Comparison of ENCODE assay signal across 1 cellular context in the genomic region with DNA sequence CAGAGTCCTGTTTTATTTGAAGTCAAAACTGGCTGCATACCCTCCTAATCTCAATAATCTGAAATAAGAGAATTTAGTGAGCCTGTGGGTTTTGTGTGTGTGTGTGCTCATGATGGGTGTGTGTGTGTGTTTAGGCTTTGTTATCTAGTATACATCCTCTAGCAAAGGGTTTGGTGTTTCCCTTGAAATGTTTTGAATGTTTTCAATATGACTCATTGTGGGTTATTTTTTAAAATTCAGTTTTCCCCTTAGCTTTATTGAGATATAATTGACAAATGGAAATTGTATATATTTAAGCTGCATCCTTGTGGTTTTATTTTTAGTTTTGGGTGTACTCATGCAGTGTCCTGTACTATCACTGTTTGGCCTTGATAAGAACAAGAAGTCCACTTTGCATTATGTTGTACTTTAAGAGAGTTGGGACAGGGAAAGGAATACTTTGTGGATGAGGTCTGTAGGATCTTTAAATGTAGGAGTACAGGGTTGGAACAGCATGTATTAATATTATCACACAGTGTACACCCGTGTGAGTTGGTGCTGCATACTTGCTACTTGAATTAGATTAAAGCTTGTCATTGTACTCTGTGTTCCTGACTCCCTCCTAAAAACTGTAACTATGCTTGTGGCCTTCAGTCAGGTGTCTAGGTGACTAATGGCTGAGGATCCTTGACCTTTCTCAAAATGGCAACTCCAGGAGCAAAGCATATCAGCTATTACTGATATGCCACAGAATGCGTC.
TF ChIP-seq lines count a peak whose summit lies in the region.

No MANE protein-coding gene starts in this region.

TF ChIP-seq in K562, 482 proteins besides CTCF, POLR2A, EP300 and RAD21 (continued from another document and continues in another):
- TF ChIP-seq ATF2 (CRISPR knock-in tag; IDR thresholded peaks at IDR 0.05), result no peak
- TF ChIP-seq ZNF263 (CRISPR knock-in tag; IDR thresholded peaks at IDR 0.05; ENCODE audit: borderline replicate concordance), result no peak
- 0 out of 2 replicates have a peak, but pooled peaks have one; percentile 41 for TF ChIP-seq NCOA6 (IDR thresholded peaks at IDR 0.05)
- TF ChIP-seq SETDB1 (IDR thresholded peaks at IDR 0.05; ENCODE audit: low read length), result no peak
- no peak for TF ChIP-seq TCFL5 (CRISPR knock-in tag; conservative IDR thresholded peaks at IDR 0.05)
- TF ChIP-seq, protein P1, sequence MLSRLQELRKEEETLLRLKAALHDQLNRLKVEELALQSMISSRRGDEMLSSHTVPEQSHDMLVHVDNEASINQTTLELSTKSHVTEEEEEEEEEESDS (CRISPR knock-in tag; IDR thresholded peaks at IDR 0.05), result no peak
- TF ChIP-seq HMGN3 (IDR thresholded peaks at IDR 0.05; ENCODE audit: borderline replicate concordance, extremely low read depth, insufficient read length, low read depth, low read length), result no peak
- no peak for TF ChIP-seq NR2C2 (CRISPR knock-in tag; IDR thresholded peaks at IDR 0.05)
- TF ChIP-seq NR2C2 (tag; IDR thresholded peaks at IDR 0.05), result peak; percentile 42; the same call in 1 of the 2 replicates
- TF ChIP-seq POLR2H (tag; IDR thresholded peaks at IDR 0.05; ENCODE audit: low read depth), result no peak
- no peak for TF ChIP-seq RUNX1 (IDR thresholded peaks at IDR 0.05; ENCODE audit: low read depth)
- peak in 1 of 2 experiments; percentile 41; a peak in 1 of 4 replicates for TF ChIP-seq FOXK2 (conservative IDR thresholded peaks at IDR 0.05 in 1 of 2, IDR thresholded peaks at IDR 0.05 in 1 of 2; ENCODE audit: low read depth in 2 of 2)
- TF ChIP-seq ZNF785 (CRISPR knock-in tag; IDR thresholded peaks at IDR 0.05), result no peak
- no peak for TF ChIP-seq KLF6 (CRISPR knock-in tag; IDR thresholded peaks at IDR 0.05; ENCODE audit: borderline replicate concordance)
- no peak for TF ChIP-seq ZSCAN32 (CRISPR knock-in tag; IDR thresholded peaks at IDR 0.05)
- TF ChIP-seq MYC (IDR thresholded peaks at IDR 0.05; ENCODE audit: low read depth, low read length), result no peak
- no peak for TF ChIP-seq MYC (CRISPR knock-in tag; IDR thresholded peaks at IDR 0.05; ENCODE audit: borderline replicate concordance, low read depth)
- TF ChIP-seq HNRNPL (IDR thresholded peaks at IDR 0.05; ENCODE audit: low read depth, low read length), result no peak
- TF ChIP-seq CHD1 (IDR thresholded peaks at IDR 0.05; ENCODE audit: low read length), result no peak
- TF ChIP-seq CSDE1 (IDR thresholded peaks at IDR 0.05), result no peak
- TF ChIP-seq NR3C1 (CRISPR knock-in tag; IDR thresholded peaks at IDR 0.05), result no peak
- TF ChIP-seq U2AF1 (optimal IDR thresholded peaks at IDR 0.05; ENCODE audit: low read depth, low read length), result no peak
- TF ChIP-seq MAX (CRISPR knock-in tag; IDR thresholded peaks at IDR 0.05), result no peak
- TF ChIP-seq RCOR1 (IDR thresholded peaks at IDR 0.05; ENCODE audit: borderline replicate concordance in 1 of 2, low read depth in 2 of 2, low read length in 2 of 2), result peak in 1 of 2 experiments; percentile 33; a peak in 1 of 4 replicates
- peak; percentile 57 for TF ChIP-seq CBFA2T3 (IDR thresholded peaks at IDR 0.05)
- peak; percentile 88; the same call in 1 of the 2 replicates for TF ChIP-seq LCOR (CRISPR knock-in tag; IDR thresholded peaks at IDR 0.05)
- no peak for TF ChIP-seq ZNF143 (CRISPR knock-in tag; IDR thresholded peaks at IDR 0.05)
- no peak for TF ChIP-seq NEUROD1 (IDR thresholded peaks at IDR 0.05; ENCODE audit: borderline replicate concordance, low read depth, low read length, partially characterized antibody)
- peak; percentile 79 for TF ChIP-seq ATF3 (IDR thresholded peaks at IDR 0.05)
- no peak; the same call in 1 of the 2 replicates for TF ChIP-seq ATF3 (CRISPR knock-in tag; conservative IDR thresholded peaks at IDR 0.05)
- TF ChIP-seq ZNF586 (CRISPR knock-in tag; conservative IDR thresholded peaks at IDR 0.05), result no peak
- TF ChIP-seq BRD9 (IDR thresholded peaks at IDR 0.05; ENCODE audit: low read depth, partially characterized antibody), result no peak
- peak; percentile 64 for TF ChIP-seq TCF3 (CRISPR knock-in tag; IDR thresholded peaks at IDR 0.05)
- TF ChIP-seq RBM14 (IDR thresholded peaks at IDR 0.05; ENCODE audit: borderline replicate concordance, insufficient read depth, low read depth, low read length), result no peak
- TF ChIP-seq CC2D1A (IDR thresholded peaks at IDR 0.05), result peak; percentile 18; the same call in 1 of the 2 replicates
- TF ChIP-seq ZNF12 (CRISPR knock-in tag; IDR thresholded peaks at IDR 0.05), result no peak
- TF ChIP-seq ZNF239 (CRISPR knock-in tag; IDR thresholded peaks at IDR 0.05), result no peak
- no peak for TF ChIP-seq KDM4B (IDR thresholded peaks at IDR 0.05; ENCODE audit: borderline replicate concordance in 2 of 2, low read depth in 1 of 2)
- TF ChIP-seq PTBP1 (IDR thresholded peaks at IDR 0.05; ENCODE audit: low read depth, low read length), result no peak
- TF ChIP-seq HIVEP1 (CRISPR knock-in tag; IDR thresholded peaks at IDR 0.05), result no peak
- no peak for TF ChIP-seq ZNF75A (CRISPR knock-in tag; IDR thresholded peaks at IDR 0.05)
- TF ChIP-seq SOX6 (IDR thresholded peaks at IDR 0.05), result peak; percentile 42
- no peak for TF ChIP-seq AFF4 (CRISPR knock-in tag; IDR thresholded peaks at IDR 0.05)
- TF ChIP-seq, protein P2, sequence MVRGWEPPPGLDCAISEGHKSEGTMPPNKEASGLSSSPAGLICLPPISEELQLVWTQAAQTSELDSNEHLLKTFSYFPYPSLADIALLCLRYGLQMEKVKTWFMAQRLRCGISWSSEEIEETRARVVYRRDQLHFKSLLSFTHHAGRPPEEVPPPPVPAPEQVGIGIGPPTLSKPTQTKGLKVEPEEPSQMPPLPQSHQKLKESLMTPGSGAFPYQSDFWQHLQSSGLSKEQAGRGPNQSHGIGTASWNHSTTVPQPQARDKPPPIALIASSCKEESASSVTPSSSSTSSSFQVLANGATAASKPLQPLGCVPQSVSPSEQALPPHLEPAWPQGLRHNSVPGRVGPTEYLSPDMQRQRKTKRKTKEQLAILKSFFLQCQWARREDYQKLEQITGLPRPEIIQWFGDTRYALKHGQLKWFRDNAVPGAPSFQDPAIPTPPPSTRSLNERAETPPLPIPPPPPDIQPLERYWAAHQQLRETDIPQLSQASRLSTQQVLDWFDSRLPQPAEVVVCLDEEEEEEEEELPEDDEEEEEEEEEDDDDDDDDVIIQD (CRISPR knock-in tag; IDR thresholded peaks at IDR 0.05), result no peak
- TF ChIP-seq, protein P3, sequence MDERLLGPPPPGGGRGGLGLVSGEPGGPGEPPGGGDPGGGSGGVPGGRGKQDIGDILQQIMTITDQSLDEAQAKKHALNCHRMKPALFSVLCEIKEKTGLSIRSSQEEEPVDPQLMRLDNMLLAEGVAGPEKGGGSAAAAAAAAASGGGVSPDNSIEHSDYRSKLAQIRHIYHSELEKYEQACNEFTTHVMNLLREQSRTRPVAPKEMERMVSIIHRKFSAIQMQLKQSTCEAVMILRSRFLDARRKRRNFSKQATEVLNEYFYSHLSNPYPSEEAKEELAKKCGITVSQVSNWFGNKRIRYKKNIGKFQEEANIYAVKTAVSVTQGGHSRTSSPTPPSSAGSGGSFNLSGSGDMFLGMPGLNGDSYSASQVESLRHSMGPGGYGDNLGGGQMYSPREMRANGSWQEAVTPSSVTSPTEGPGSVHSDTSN (CRISPR knock-in tag; IDR thresholded peaks at IDR 0.05; ENCODE audit: low read depth), result no peak
- TF ChIP-seq, protein P3 (tag; conservative IDR thresholded peaks at IDR 0.05; ENCODE audit: low read depth), result peak; percentile 51; the same call in 1 of the 2 replicates
- TF ChIP-seq, protein P4, sequence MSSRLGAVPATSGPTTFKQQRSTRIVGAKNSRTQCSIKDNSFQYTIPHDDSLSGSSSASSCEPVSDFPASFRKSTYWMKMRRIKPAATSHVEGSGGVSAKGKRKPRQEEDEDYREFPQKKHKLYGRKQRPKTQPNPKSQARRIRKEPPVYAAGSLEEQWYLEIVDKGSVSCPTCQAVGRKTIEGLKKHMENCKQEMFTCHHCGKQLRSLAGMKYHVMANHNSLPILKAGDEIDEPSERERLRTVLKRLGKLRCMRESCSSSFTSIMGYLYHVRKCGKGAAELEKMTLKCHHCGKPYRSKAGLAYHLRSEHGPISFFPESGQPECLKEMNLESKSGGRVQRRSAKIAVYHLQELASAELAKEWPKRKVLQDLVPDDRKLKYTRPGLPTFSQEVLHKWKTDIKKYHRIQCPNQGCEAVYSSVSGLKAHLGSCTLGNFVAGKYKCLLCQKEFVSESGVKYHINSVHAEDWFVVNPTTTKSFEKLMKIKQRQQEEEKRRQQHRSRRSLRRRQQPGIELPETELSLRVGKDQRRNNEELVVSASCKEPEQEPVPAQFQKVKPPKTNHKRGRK (tag; IDR thresholded peaks at IDR 0.05), result no peak
- TF ChIP-seq ZNF280A (IDR thresholded peaks at IDR 0.05; ENCODE audit: low read depth, partially characterized antibody), result no peak
- TF ChIP-seq MTA1 (IDR thresholded peaks at IDR 0.05; ENCODE audit: borderline replicate concordance), result 0 out of 2 replicates have a peak, but pooled peaks have one; percentile 47
- TF ChIP-seq FOXM1 (IDR thresholded peaks at IDR 0.05; ENCODE audit: low read depth), result 0 out of 2 replicates have a peak, but pooled peaks have one; percentile 15
- TF ChIP-seq FOXM1 (CRISPR knock-in tag; IDR thresholded peaks at IDR 0.05; ENCODE audit: low read depth), result no peak
- no peak for TF ChIP-seq THAP7 (CRISPR knock-in tag; IDR thresholded peaks at IDR 0.05)
